In the genomic region with DNA sequence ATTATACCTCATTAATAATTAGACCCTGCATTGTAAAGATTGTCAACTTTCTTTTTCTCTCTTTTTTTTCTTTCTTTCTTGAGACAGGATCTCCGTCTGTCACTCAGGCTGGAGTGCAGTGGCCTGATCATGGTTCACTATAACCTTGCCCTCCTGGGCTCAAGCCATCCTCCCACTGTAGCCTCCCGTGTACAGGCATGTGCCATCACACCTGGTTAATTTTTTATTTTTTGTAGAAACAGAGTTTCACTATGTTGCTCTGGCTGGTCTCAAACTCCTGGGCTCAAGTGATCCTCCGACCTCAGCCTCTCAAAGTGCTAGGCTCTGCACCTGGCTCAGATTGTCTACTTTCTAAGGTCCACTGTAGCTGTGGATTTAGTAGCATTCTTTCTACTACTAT, we compare ENCODE assay signal across 25 cellular contexts. TPM values are rescaled to one million over a fixed set of nuclear protein-coding genes. Genes with fewer than 3 reads are reported as not detected.
A peak's percentile ranks its signal among the peaks of the same experiment; 100 is the strongest.
DNase-seq lines count a peak whose midpoint lies in the region; ATAC-seq and TF ChIP-seq lines count a peak whose summit lies in the region.
"Had no signal": no experiment of that assay in that cellular context is flagged by ENCODE, and none has a peak within 500 bp of the region (broad histone marks: within the 10 kb centered on the region; RNA-seq: fewer than 3 reads in every experiment).

No MANE protein-coding gene starts in this region.

- CTCF ChIA-PET in CD8-positive, alpha-beta memory T cell (lab: Charles Lee): no interaction called here

- H3K9me3 Mint-ChIP-seq in CD8-positive, alpha-beta memory T cell: no peaks in the 10 kb centered on the region
- peaks cover 9% of the 10 kb centered on the region for H3K9me3 Mint-ChIP-seq in mesothelial cell of epicardium
- H3K9me3 Mint-ChIP-seq: activated naive CD4-positive, alpha-beta T cell treated with anti-CD3 and anti-CD28 coated beads for 36 hours; nephron had no signal

- no peaks in the 10 kb centered on the region for H3K27me3 Mint-ChIP-seq in CD8-positive, alpha-beta memory T cell
- H3K27me3 Mint-ChIP-seq in mesothelial cell of epicardium (ENCODE audit: low read depth): no peaks in the 10 kb centered on the region

- peaks cover 81 to 98% (median 97%) of the 10 kb centered on the region in 3 donors for H3K4me1 Mint-ChIP-seq in CD8-positive, alpha-beta memory T cell
- H3K4me1 Mint-ChIP-seq in mesothelial cell of epicardium: peaks cover 3% of the 10 kb centered on the region

- H3K36me3 ChIP-seq in CD8-positive, alpha-beta memory T cell (ENCODE audit: insufficient read depth, low read length): no peaks in the 10 kb centered on the region
- H3K36me3 ChIP-seq in SJCRH30: peaks cover 2% of the 10 kb centered on the region; the same call in 1 of the 2 replicates
- H3K36me3 ChIP-seq: BLaER1, stomach had no signal

- no peak for DNase-seq in CD8-positive, alpha-beta memory T cell
- DNase-seq in SJCRH30 (no peak), mesothelial cell of epicardium (ENCODE audit: low spot score in 2 of 2, unreplicated experiment in 2 of 2) (no peak), iPS-NIHi7 (ENCODE audit: extremely low spot score) (no peak), head of caudate nucleus (no peak), D341Med (ENCODE audit: low spot score) (no peak)
- DNase-seq: activated CD4-positive, CD25-positive, alpha-beta regulatory T cell treated with anti-CD3 and anti-CD28 coated beads, Interleukin-2, amount 50 U/mL, for 72 hours; activated CD8-positive, alpha-beta memory T cell treated with anti-CD3 and anti-CD28 coated beads for 24 hours; activated naive CD4-positive, alpha-beta T cell treated with anti-CD3 and anti-CD28 coated beads for 36 hours; activated T-cell treated with anti-CD3 and anti-CD28 coated beads, Interleukin-2, amount 50 U/mL, for 1 hour; amygdala; Calu3; kidney; mucosa of descending colon; NCI-H1417 treated with DMSO at 0.1 percent for 48 hours; NCI-H82; small intestine; stomach; trophoblast cell had no signal

- POLR2A ChIA-PET in CD8-positive, alpha-beta memory T cell (lab: Charles Lee): no interaction called here

- H3K4me1 ChIP-seq in CD8-positive, alpha-beta memory T cell (ENCODE audit: insufficient read depth, low read length): peaks cover 73% of the 10 kb centered on the region
- peaks cover 28% of the 10 kb centered on the region for H3K4me1 ChIP-seq in SJCRH30

- H3K27ac Mint-ChIP-seq in CD8-positive, alpha-beta memory T cell: peak overlapping the region in 7 of 8 donors; percentile 12 to 76 (median 43)
- H3K27ac Mint-ChIP-seq in mesothelial cell of epicardium: peak overlapping the region; percentile 32
- H3K27ac Mint-ChIP-seq: activated naive CD4-positive, alpha-beta T cell treated with anti-CD3 and anti-CD28 coated beads for 36 hours had no signal

- H3K4me3 Mint-ChIP-seq in CD8-positive, alpha-beta memory T cell: peak overlapping the region in 5 of 7 donors; percentile 11 to 67 (median 15)
- H3K4me3 Mint-ChIP-seq in mesothelial cell of epicardium: no peak overlapping the region
- H3K4me3 Mint-ChIP-seq: activated naive CD4-positive, alpha-beta T cell treated with anti-CD3 and anti-CD28 coated beads for 36 hours; nephron had no signal

- peaks cover 0 to 6% (median 1%) of the 10 kb centered on the region in 3 donors for H3K36me3 Mint-ChIP-seq in CD8-positive, alpha-beta memory T cell
- peaks cover 8% of the 10 kb centered on the region for H3K36me3 Mint-ChIP-seq in mesothelial cell of epicardium

- no peaks in the 10 kb centered on the region for H3K27me3 ChIP-seq in CD8-positive, alpha-beta memory T cell (ENCODE audit: insufficient read depth, low read length, poor library complexity, severe bottlenecking)
- no peaks in the 10 kb centered on the region for H3K27me3 ChIP-seq in SJCRH30
- H3K27me3 ChIP-seq: BLaER1, stomach had no signal

- TF ChIP-seq CTCF in mesothelial cell of epicardium (IDR thresholded peaks at IDR 0.05; ENCODE audit: unreplicated experiment): no peak

- ATAC-seq in GM19463 (IDR thresholded peaks at IDR 0.05; ENCODE audit: unreplicated experiment): peak; percentile 49
- ATAC-seq: HCT116, mucosa of descending colon had no signal

- intact Hi-C loops in head of caudate nucleus (cut with DNase I): no loop called here

- no peak overlapping the region for H3K27ac ChIP-seq in CD8-positive, alpha-beta memory T cell (ENCODE audit: low read depth, low read length)
- H3K27ac ChIP-seq in SJCRH30: peak overlapping the region; percentile 52
- H3K27ac ChIP-seq: BLaER1, epithelial cell of prostate, HL-60, stomach had no signal

- no peaks in the 10 kb centered on the region for H3K9me3 ChIP-seq in CD8-positive, alpha-beta memory T cell (ENCODE audit: low read length)
- H3K9me3 ChIP-seq in SJCRH30 (replicated peaks): no peaks in the 10 kb centered on the region
- H3K9me3 ChIP-seq: BLaER1, mucosa of descending colon, stomach had no signal

- H3K4me3 ChIP-seq in CD8-positive, alpha-beta memory T cell (ENCODE audit: low read length): no peak overlapping the region
- no peak overlapping the region for H3K4me3 ChIP-seq in SJCRH30
- H3K4me3 ChIP-seq: BLaER1, mucosa of descending colon, stomach had no signal

RNA-seq across cellular contexts. Expression of gene MDFIC, which starts 50.7 kb away (rescaled TPM):
- total RNA-seq in CD8-positive, alpha-beta memory T cell: 100 to 1,000 TPM; 131 to 135 TPM
- 125 TPM for polyA plus RNA-seq in CD8-positive, alpha-beta memory T cell
- 64.9 and 72.3 TPM in 2 replicates for total RNA-seq in SJCRH30 (2014; rRNA removed; shearing (Covaris generic))
- 25.2 to 25.7 TPM (median 25.6 TPM) in 3 replicates for total RNA-seq in mesothelial cell of epicardium
